12 cellular contexts compared by ENCODE assay signal in the genomic region with DNA sequence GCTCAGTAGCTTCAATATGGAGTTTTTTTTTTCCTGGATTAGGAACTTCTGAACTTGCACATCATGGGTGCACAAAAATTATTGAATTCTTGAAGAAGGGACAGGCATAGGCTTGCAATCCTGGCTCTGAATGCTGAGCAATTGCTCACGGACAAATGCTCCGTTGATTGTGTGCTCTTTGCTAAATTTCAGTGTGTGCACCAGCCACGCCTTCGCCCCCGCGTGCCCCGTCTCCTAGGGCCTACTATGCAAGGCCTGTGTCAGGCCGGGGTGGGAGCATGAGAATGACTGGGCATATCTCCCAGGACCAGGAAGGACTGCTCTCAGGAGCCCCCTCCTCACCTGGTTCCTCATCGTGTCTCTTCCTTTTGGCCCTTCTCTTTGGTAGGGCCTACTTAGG. TPM values are rescaled to one million over a fixed set of nuclear protein-coding genes. Genes with fewer than 3 reads are reported as not detected.
A peak's percentile ranks its signal among the peaks of the same experiment; 100 is the strongest.
DNase-seq lines count a peak whose midpoint lies in the region; ATAC-seq and TF ChIP-seq lines count a peak whose summit lies in the region.
"Had no signal": no experiment of that assay in that cellular context is flagged by ENCODE, and none has a peak within 500 bp of the region (broad histone marks: within the 10 kb centered on the region; RNA-seq: fewer than 3 reads in every experiment).

No MANE protein-coding gene starts in this region.

- peak overlapping the region in 2 of 3 experiments; percentile 83 to 86 for H3K27ac Mint-ChIP-seq in nephron
- H3K27ac Mint-ChIP-seq: natural killer cell had no signal

- no peaks in the 10 kb centered on the region for H3K36me3 Mint-ChIP-seq in nephron (ENCODE audit: low read depth)
- H3K36me3 Mint-ChIP-seq: natural killer cell had no signal

- H3K27me3 ChIP-seq in heart right ventricle = no peaks in the 10 kb centered on the region
- no peaks in the 10 kb centered on the region for H3K27me3 ChIP-seq in aorta (ENCODE audit: control insufficient read depth in 1 of 2, insufficient read depth in 2 of 2, low read length in 1 of 2)

- no peaks in the 10 kb centered on the region for H3K9me3 Mint-ChIP-seq in nephron
- H3K9me3 Mint-ChIP-seq: natural killer cell had no signal

- H3K36me3 ChIP-seq in heart right ventricle (no peaks in the 10 kb centered on the region), aorta (ENCODE audit: control insufficient read depth in 1 of 2, insufficient read depth in 2 of 2, low read length in 1 of 2) (no peaks in the 10 kb centered on the region)

- H3K4me3 Mint-ChIP-seq in nephron = no peak overlapping the region
- H3K4me3 Mint-ChIP-seq: natural killer cell had no signal

- H3K27me3 Mint-ChIP-seq in nephron (ENCODE audit: low read depth) = peaks cover 9% of the 10 kb centered on the region

- H3K9me3 ChIP-seq in heart right ventricle = no peaks in the 10 kb centered on the region
- H3K9me3 ChIP-seq in aorta (ENCODE audit: control insufficient read depth, low read length) = no peaks in the 10 kb centered on the region

- DNase-seq in heart right ventricle (no peak), cardiac septum (ENCODE audit: low spot score) (no peak), aorta (peak; percentile 49 to 54), NCI-H187 (lab: John Stamatoyannopoulos, UW) (no peak), T-helper 2 cell (no peak)
- DNase-seq: EL, natural killer cell, NCI-H2081 treated with DMSO at 0.1 percent for 48 hours had no signal

- intact Hi-C loops in heart right ventricle (cut with DNase I) (no loop called here), cardiac septum (cut with DNase I) (no loop called here), aorta (cut with DNase I) (no loop called here)

- peak overlapping the region in 9 of 10 donors; percentile 41 to 97 (median 73) for H3K27ac ChIP-seq in heart right ventricle
- H3K27ac ChIP-seq in cingulate gyrus (ENCODE audit: low read depth, low read length) = peak overlapping the region; percentile 61
- no peak overlapping the region for H3K27ac ChIP-seq in aorta (ENCODE audit: low read depth in 1 of 2, low read length in 2 of 2)
- H3K27ac ChIP-seq: KMS-11 had no signal

- peaks cover 64% of the 10 kb centered on the region for H3K4me1 Mint-ChIP-seq in nephron

- no peak overlapping the region for H3K4me3 ChIP-seq in heart right ventricle
- no peak overlapping the region for H3K4me3 ChIP-seq in aorta (ENCODE audit: low read length in 2 of 2)

- peaks cover 33 to 91% (median 81%) of the 10 kb centered on the region in 9 donors for H3K4me1 ChIP-seq in heart right ventricle
- H3K4me1 ChIP-seq in aorta (ENCODE audit: control insufficient read depth in 1 of 2, insufficient read depth in 2 of 2, low read length in 2 of 2) = peaks cover 0 to 11% of the 10 kb centered on the region in 2 donors

- ATAC-seq in heart right ventricle (no peak), aorta (ENCODE audit: low FRiP score) (no peak), GM18519 (IDR thresholded peaks at IDR 0.05; ENCODE audit: low FRiP score, unreplicated experiment) (no peak)
- ATAC-seq: natural killer cell had no signal

- TF ChIP-seq CTCF in heart right ventricle (IDR thresholded peaks at IDR 0.05) (no peak), nephron (IDR thresholded peaks at IDR 0.05; ENCODE audit: unreplicated experiment in 3 of 3) (no peak)

- WGBS in heart right ventricle, 2 donors = 80 to 86% methylated on average over 9 of the region's 9 CpGs
- 94 to 95% methylated on average over 9 of the region's 9 CpGs for WGBS in aorta, 2 donors

RNA-seq across cellular contexts. Expression of a gene that starts 17.4 kb away (rescaled TPM):
- total RNA-seq in heart right ventricle (10 to 100 TPM in 5 of 10 donors, 1 to 10 TPM in 5; 6.1 to 16.2 (median 10.0) TPM), cardiac septum (5.2 TPM), aorta (10 to 100 TPM; 16.5 to 18.2 TPM)
- polyA plus RNA-seq in heart right ventricle (1 to 10 TPM; 2.9 to 6.2 TPM), aorta (1 to 10 TPM; 3.6 to 6.6 TPM)

Comparison
In these comparisons a context has a peak if more than half of its experiments do, and no peak if none do; other contexts are left out.
1. DNase-seq: peak in aorta (2 of 2); none in heart right ventricle (0 of 2), cardiac septum (single experiment), NCI-H187 (0 of 2) and T-helper 2 cell (0 of 5).
2. H3K27ac ChIP-seq: peak in heart right ventricle (9 of 10) and cingulate gyrus (single experiment); none in aorta (0 of 2).